21 cellular contexts compared by ENCODE assay signal in the genomic region with DNA sequence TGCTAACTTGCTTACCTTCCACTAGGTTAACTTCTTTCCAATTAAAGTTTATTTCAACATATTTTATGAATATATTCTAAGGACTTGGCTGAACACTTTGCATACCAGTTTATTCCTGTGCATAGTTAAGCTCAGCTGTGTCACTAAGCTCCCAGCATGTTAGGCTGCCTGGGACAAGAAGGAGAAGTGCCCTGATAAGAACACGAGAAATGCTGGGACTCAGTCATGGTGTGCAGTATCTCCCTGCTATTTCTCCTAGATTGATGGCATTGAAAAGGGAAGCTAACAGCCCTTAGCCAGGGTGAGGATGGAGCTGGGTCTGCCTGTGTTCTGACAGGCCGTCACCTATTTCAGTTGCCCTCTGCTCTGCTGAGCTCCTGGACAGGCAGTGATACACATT.
"Had no signal": no experiment of that assay in that cellular context is flagged by ENCODE, and none has a peak within 500 bp of the region (broad histone marks: within the 10 kb centered on the region; RNA-seq: fewer than 3 reads in every experiment).

No MANE protein-coding gene starts in this region.

- H3K36me3 ChIP-seq: neutrophil, pancreas, stomach, vagina had no signal

- H3K27ac Mint-ChIP-seq: activated naive CD8-positive, alpha-beta T cell treated with anti-CD3 and anti-CD28 coated beads, Interleukin-2, amount 10 ng/mL, durations not matched to agents 7 days and 5 days; activated T-cell treated with anti-CD3 and anti-CD28 coated beads, Interleukin-2, amount 50 U/mL, for 72 hours; brain; natural killer cell; stimulated activated effector memory CD8-positive, alpha-beta T cell treated with anti-CD3 and anti-CD28 coated beads, Interleukin-12 subunit alpha, Interleukin-12 subunit beta, amount 100 ng/mL, for 72 hours; T-helper 2 cell treated with Interferon-gamma antibody and Interleukin-4, amounts not matched to agents 5 μg/mL and 100 μg/mL, for 36 hours had no signal

- ATAC-seq: activated T-cell treated with anti-CD3 and anti-CD28 coated beads, Interleukin-2, amount 50 U/mL, for 72 hours; left lobe of liver; natural killer cell; pancreas; sciatic nerve; stimulated activated effector memory CD8-positive, alpha-beta T cell treated with anti-CD3 and anti-CD28 coated beads, Interleukin-12 subunit alpha, Interleukin-12 subunit beta, amount 100 ng/mL, for 72 hours had no signal

- H3K9me3 Mint-ChIP-seq: activated T-cell treated with anti-CD3 and anti-CD28 coated beads, Interleukin-2, amount 50 U/mL, for 72 hours; brain; central memory CD8-positive, alpha-beta T cell; natural killer cell; stimulated activated effector memory CD8-positive, alpha-beta T cell treated with anti-CD3 and anti-CD28 coated beads, Interleukin-12 subunit alpha, Interleukin-12 subunit beta, amount 100 ng/mL, for 72 hours; T-helper 2 cell treated with Interferon-gamma antibody and Interleukin-4, amounts not matched to agents 5 μg/mL and 100 μg/mL, for 36 hours had no signal

- H3K4me1 Mint-ChIP-seq: brain; natural killer cell; stimulated activated effector memory CD8-positive, alpha-beta T cell treated with anti-CD3 and anti-CD28 coated beads, Interleukin-12 subunit alpha, Interleukin-12 subunit beta, amount 100 ng/mL, for 72 hours had no signal

- H3K9me3 ChIP-seq: neutrophil, pancreas, stomach, vagina had no signal

- H3K4me3 ChIP-seq: coronary artery, pancreas, smooth muscle cell, stomach, vagina had no signal

- H3K4me3 Mint-ChIP-seq: activated naive CD8-positive, alpha-beta T cell treated with anti-CD3 and anti-CD28 coated beads, Interleukin-2, amount 10 ng/mL, durations not matched to agents 7 days and 5 days; brain; central memory CD8-positive, alpha-beta T cell; natural killer cell; stimulated activated effector memory CD8-positive, alpha-beta T cell treated with anti-CD3 and anti-CD28 coated beads, Interleukin-12 subunit alpha, Interleukin-12 subunit beta, amount 100 ng/mL, for 72 hours; T-helper 2 cell treated with Interferon-gamma antibody and Interleukin-4, amounts not matched to agents 5 μg/mL and 100 μg/mL, for 36 hours had no signal

- H3K27ac ChIP-seq: coronary artery, neutrophil, pancreas, stomach, vagina had no signal

- DNase-seq: activated CD4-positive, alpha-beta T cell treated with anti-CD3 and anti-CD28 coated beads, Interleukin-2, amount 50 U/mL, for 1 hour; activated CD8-positive, alpha-beta memory T cell treated with anti-CD3 and anti-CD28 coated beads, Interleukin-2, amount 50 U/mL, for 4 hours; activated effector memory CD4-positive, alpha-beta T cell treated with anti-CD3 and anti-CD28 coated beads, Interleukin-2, amount 50 U/mL, for 16 hours; activated naive CD8-positive, alpha-beta T cell treated with anti-CD3 and anti-CD28 coated beads, Interleukin-2, amount 10 ng/mL, durations not matched to agents 7 days and 5 days; activated T-cell treated with anti-CD3 and anti-CD28 coated beads, Interleukin-2, amount 50 U/mL, for 72 hours; erythroblast; natural killer cell; pancreas; stimulated activated CD4-positive, alpha-beta T cell treated with anti-CD3 and anti-CD28 coated beads, Interleukin-4, amount 100 ng/mL, for 24 hours; stomach; trophoblast cell had no signal

- H3K4me1 ChIP-seq: pancreas, stomach, vagina had no signal

- H3K36me3 Mint-ChIP-seq: natural killer cell; stimulated activated effector memory CD8-positive, alpha-beta T cell treated with anti-CD3 and anti-CD28 coated beads, Interleukin-12 subunit alpha, Interleukin-12 subunit beta, amount 100 ng/mL, for 72 hours had no signal

- H3K27me3 Mint-ChIP-seq: activated naive CD8-positive, alpha-beta T cell treated with anti-CD3 and anti-CD28 coated beads, Interleukin-2, amount 10 ng/mL, durations not matched to agents 7 days and 5 days; brain; central memory CD8-positive, alpha-beta T cell had no signal

- H3K27me3 ChIP-seq: neutrophil, pancreas, stomach, vagina had no signal
